2 cellular contexts compared by ENCODE assay signal in the genomic region with DNA sequence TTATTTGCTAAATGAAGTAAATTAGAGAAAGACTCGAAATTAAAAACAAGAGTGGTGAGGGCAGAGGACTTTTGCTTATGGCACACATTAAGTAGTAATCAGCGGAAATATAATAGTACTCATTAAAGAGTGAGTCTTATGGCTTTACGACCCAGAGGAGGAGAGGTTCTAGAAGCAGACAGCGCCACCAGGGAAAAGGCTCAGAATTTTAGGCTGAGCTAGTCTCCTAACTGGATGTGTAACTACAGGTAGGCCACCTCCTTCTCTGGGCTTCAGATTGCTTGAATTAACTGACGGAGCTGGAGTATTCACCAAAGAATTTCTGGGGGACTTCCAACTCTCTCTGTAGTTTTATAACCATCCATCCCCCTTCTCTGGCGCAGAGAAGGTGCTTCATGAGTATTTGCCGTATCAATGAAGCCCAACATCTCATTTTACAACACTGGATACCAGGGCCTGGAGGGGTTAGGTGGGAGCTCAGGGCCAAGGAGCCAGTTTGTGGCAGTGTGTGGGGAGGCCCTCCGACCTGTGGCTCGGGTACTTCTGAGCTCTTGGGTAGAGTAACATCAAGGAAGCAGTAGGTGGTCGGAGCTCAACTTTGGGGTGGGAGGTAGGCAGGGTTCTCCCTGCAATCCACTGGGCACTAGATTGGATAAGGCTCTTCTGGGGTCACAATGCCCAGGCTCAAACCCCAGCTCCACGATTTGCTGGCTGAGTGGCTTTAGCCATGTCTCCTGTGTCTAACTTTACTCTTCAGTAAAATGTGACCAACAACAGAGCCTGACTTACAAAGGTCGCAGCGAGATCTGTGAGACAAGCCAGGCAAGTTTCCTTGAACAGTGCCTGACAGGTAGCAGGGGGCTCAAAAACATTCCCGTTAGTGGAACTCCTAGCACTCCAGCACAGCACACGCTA.
TF ChIP-seq lines count a peak whose summit lies in the region.

No MANE protein-coding gene starts in this region.

TF ChIP-seq in SK-N-SH, 30 proteins besides CTCF, POLR2A, EP300 and RAD21:
- TF ChIP-seq SIN3A (IDR thresholded peaks at IDR 0.05; ENCODE audit: borderline replicate concordance, low read depth, low read length) = peak; percentile 74; the same call in 1 of the 2 replicates
- no peak for TF ChIP-seq GABPA (IDR thresholded peaks at IDR 0.05; ENCODE audit: low read depth)

TF ChIP-seq in SK-N-SH treated with all-trans-retinoic acid at 6 μM for 48 hours, 23 proteins besides CTCF, POLR2A, EP300 and RAD21:
- TF ChIP-seq ZNF8 (CRISPR knock-in tag; IDR thresholded peaks at IDR 0.05) (no peak), GLIS3 (CRISPR knock-in tag; IDR thresholded peaks at IDR 0.05) (no peak), ZFP3 (CRISPR knock-in tag; IDR thresholded peaks at IDR 0.05) (no peak), PPARA (CRISPR knock-in tag; IDR thresholded peaks at IDR 0.05; ENCODE audit: borderline replicate concordance) (no peak), TCF4 (CRISPR knock-in tag; IDR thresholded peaks at IDR 0.05; ENCODE audit: borderline replicate concordance) (no peak), ZNF70 (CRISPR knock-in tag; IDR thresholded peaks at IDR 0.05) (no peak), RARB (CRISPR knock-in tag; IDR thresholded peaks at IDR 0.05) (no peak), ZNF565 (CRISPR knock-in tag; conservative IDR thresholded peaks at IDR 0.05; ENCODE audit: low read depth) (no peak), BACH2 (CRISPR knock-in tag; IDR thresholded peaks at IDR 0.05; ENCODE audit: borderline replicate concordance) (no peak), ISL1 (CRISPR knock-in tag; IDR thresholded peaks at IDR 0.05) (no peak), ARNTL (CRISPR knock-in tag; IDR thresholded peaks at IDR 0.05; ENCODE audit: borderline replicate concordance, low read depth) (no peak), POU6F1 (CRISPR knock-in tag; IDR thresholded peaks at IDR 0.05; ENCODE audit: borderline replicate concordance, low read depth) (no peak), ESRRG (CRISPR knock-in tag; IDR thresholded peaks at IDR 0.05) (no peak), SNAI2 (CRISPR knock-in tag; IDR thresholded peaks at IDR 0.05) (no peak), ZFP30 (CRISPR knock-in tag; IDR thresholded peaks at IDR 0.05) (no peak), TOX (CRISPR knock-in tag; IDR thresholded peaks at IDR 0.05; ENCODE audit: borderline replicate concordance) (no peak)
- TF ChIP-seq, protein P1, sequence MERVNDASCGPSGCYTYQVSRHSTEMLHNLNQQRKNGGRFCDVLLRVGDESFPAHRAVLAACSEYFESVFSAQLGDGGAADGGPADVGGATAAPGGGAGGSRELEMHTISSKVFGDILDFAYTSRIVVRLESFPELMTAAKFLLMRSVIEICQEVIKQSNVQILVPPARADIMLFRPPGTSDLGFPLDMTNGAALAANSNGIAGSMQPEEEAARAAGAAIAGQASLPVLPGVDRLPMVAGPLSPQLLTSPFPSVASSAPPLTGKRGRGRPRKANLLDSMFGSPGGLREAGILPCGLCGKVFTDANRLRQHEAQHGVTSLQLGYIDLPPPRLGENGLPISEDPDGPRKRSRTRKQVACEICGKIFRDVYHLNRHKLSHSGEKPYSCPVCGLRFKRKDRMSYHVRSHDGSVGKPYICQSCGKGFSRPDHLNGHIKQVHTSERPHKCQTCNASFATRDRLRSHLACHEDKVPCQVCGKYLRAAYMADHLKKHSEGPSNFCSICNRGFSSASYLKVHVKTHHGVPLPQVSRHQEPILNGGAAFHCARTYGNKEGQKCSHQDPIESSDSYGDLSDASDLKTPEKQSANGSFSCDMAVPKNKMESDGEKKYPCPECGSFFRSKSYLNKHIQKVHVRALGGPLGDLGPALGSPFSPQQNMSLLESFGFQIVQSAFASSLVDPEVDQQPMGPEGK (CRISPR knock-in tag; IDR thresholded peaks at IDR 0.05; ENCODE audit: borderline replicate concordance) = no peak
- TF ChIP-seq, protein P2, sequence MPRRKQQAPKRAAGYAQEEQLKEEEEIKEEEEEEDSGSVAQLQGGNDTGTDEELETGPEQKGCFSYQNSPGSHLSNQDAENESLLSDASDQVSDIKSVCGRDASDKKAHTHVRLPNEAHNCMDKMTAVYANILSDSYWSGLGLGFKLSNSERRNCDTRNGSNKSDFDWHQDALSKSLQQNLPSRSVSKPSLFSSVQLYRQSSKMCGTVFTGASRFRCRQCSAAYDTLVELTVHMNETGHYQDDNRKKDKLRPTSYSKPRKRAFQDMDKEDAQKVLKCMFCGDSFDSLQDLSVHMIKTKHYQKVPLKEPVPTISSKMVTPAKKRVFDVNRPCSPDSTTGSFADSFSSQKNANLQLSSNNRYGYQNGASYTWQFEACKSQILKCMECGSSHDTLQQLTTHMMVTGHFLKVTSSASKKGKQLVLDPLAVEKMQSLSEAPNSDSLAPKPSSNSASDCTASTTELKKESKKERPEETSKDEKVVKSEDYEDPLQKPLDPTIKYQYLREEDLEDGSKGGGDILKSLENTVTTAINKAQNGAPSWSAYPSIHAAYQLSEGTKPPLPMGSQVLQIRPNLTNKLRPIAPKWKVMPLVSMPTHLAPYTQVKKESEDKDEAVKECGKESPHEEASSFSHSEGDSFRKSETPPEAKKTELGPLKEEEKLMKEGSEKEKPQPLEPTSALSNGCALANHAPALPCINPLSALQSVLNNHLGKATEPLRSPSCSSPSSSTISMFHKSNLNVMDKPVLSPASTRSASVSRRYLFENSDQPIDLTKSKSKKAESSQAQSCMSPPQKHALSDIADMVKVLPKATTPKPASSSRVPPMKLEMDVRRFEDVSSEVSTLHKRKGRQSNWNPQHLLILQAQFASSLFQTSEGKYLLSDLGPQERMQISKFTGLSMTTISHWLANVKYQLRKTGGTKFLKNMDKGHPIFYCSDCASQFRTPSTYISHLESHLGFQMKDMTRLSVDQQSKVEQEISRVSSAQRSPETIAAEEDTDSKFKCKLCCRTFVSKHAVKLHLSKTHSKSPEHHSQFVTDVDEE (CRISPR knock-in tag; IDR thresholded peaks at IDR 0.05) = no peak
